18 cellular contexts compared by ENCODE assay signal in genomic region chr10:34205452-34205851, GRCh38.
A peak's percentile ranks its signal among the peaks of the same experiment; 100 is the strongest.
DNase-seq lines count a peak whose midpoint lies in the region; TF ChIP-seq lines count a peak whose summit lies in the region.
"Had no signal": no experiment of that assay in that cellular context is flagged by ENCODE, and none has a peak within 500 bp of the region (broad histone marks: within the 10 kb centered on the region; RNA-seq: fewer than 3 reads in every experiment).

No MANE protein-coding gene starts in this region.

- H3K23ac ChIP-seq in H9 (ENCODE audit: insufficient read length, low read depth, low read length): no peak overlapping the region

- H3K4me3 Mint-ChIP-seq in Caco-2 (ENCODE audit: unreplicated experiment) (no peak overlapping the region), H9 (no peak overlapping the region)
- H3K4me3 Mint-ChIP-seq: central memory CD8-positive, alpha-beta T cell had no signal

- peaks cover 35% of the 10 kb centered on the region for H3K4me1 Mint-ChIP-seq in Caco-2 (ENCODE audit: low read depth, unreplicated experiment)
- H3K4me1 Mint-ChIP-seq in H9: peaks cover 22 to 29% of the 10 kb centered on the region in 2 experiments
- H3K4me1 Mint-ChIP-seq: central memory CD8-positive, alpha-beta T cell had no signal

- H3K9ac ChIP-seq in H9 (ENCODE audit: extremely low read depth, insufficient read length, low read length): no peak overlapping the region

- H3K4me1 ChIP-seq in Caco-2: peaks cover 23% of the 10 kb centered on the region
- H3K4me1 ChIP-seq in H9 (ENCODE audit: insufficient read depth, low read length): no peaks in the 10 kb centered on the region; the same call in 1 of the 2 replicates
- H3K4me1 ChIP-seq in SJCRH30: peaks cover 12% of the 10 kb centered on the region

- H3K23me2 ChIP-seq in H9 (ENCODE audit: insufficient read length, low read depth, low read length, poor library complexity, severe bottlenecking): no peaks in the 10 kb centered on the region

- 0 out of 2 replicates have a peak, but pooled peaks cover 1% of the 10 kb centered on the region for H3K36me3 ChIP-seq in Caco-2 (ENCODE audit: control insufficient read depth, insufficient read depth, low read length)
- H3K36me3 ChIP-seq in SJCRH30: no peaks in the 10 kb centered on the region
- H3K36me3 ChIP-seq: ovary, thoracic aorta had no signal

- intact Hi-C loops in Caco-2 (cut with micrococcal nuclease; ENCODE audit: unreplicated experiment): no loop called here

- H3K27ac Mint-ChIP-seq in Caco-2 (ENCODE audit: unreplicated experiment) (peak overlapping the region; percentile 19), H9 (peak overlapping the region in 2 of 3 experiments; percentile 29 to 69; a peak in 2 of 7 replicates)
- H3K27ac Mint-ChIP-seq: activated T-helper 2 cell treated with anti-CD3 and anti-CD28 coated beads, Interferon-gamma antibody, Interleukin-2, Interleukin-4, amounts not matched to agents 10 μg/mL and 5 μg/mL and 100 μg/mL, durations not matched to agents 14 hours and 24 hours and 36 hours had no signal

- H3K79me2 ChIP-seq in H9 (ENCODE audit: insufficient read depth, low read length): no peaks in the 10 kb centered on the region

- no peak overlapping the region for H4K5ac ChIP-seq in H9 (ENCODE audit: insufficient read length, low read depth, low read length)

- no peaks in the 10 kb centered on the region for H3K36me3 Mint-ChIP-seq in Caco-2 (ENCODE audit: insufficient read depth, unreplicated experiment)
- peaks cover 1 to 11% (median 5%) of the 10 kb centered on the region in 3 experiments; a peak in 4 of 7 replicates for H3K36me3 Mint-ChIP-seq in H9 (ENCODE audit: insufficient read depth in 1 of 3, low read depth in 3 of 3)

- H3K79me1 ChIP-seq in H9 (ENCODE audit: insufficient read depth, low read depth, low read length, poor library complexity, severe bottlenecking): no peaks in the 10 kb centered on the region

- no TSS peak for BruUV-seq in Caco-2 (replicated peaks; lab: Mats Ljungman, UMichigan)

- no peak overlapping the region for H2BK20ac ChIP-seq in H9 (ENCODE audit: low read depth, low read length, poor library complexity, severe bottlenecking)

- no peak overlapping the region for H2BK5ac ChIP-seq in H9 (ENCODE audit: insufficient read length, low read length)

- H3K27me3 Mint-ChIP-seq in Caco-2 (ENCODE audit: insufficient read depth, unreplicated experiment): no peaks in the 10 kb centered on the region
- no peaks in the 10 kb centered on the region for H3K27me3 Mint-ChIP-seq in H9 (ENCODE audit: low read depth)

- WGBS in H9 (ENCODE audit: extremely low coverage, insufficient read length, low lambda C conversion rate): no CpG with 5 or more reads among the region's 5 CpGs

- no peak overlapping the region for H4K8ac ChIP-seq in H9 (replicated peaks; ENCODE audit: insufficient read length, low read depth, low read length)

- H3K27ac ChIP-seq in H9 (ENCODE audit: insufficient read length, low read depth, low read length): no peak overlapping the region
- no peak overlapping the region for H3K27ac ChIP-seq in SJCRH30
- H3K27ac ChIP-seq: ovary, thoracic aorta had no signal

- H3K27me3 ChIP-seq in Caco-2 (replicated peaks; ENCODE audit: control insufficient read depth, insufficient read depth, low read length) (no peaks in the 10 kb centered on the region), H9 (ENCODE audit: insufficient read depth, low read length) (no peaks in the 10 kb centered on the region), SJCRH30 (no peaks in the 10 kb centered on the region)

- H4K91ac ChIP-seq in H9 (ENCODE audit: insufficient read length, low read depth, low read length): no peak overlapping the region

- POLR2A ChIA-PET in Caco-2 (lab: Charles Lee): no interaction called here

- H3K4me2 ChIP-seq in H9 (ENCODE audit: insufficient read depth, insufficient read length, low read length): no peak overlapping the region

- H2BK15ac ChIP-seq in H9 (ENCODE audit: low read depth, low read length): no peak overlapping the region

- H3K18ac ChIP-seq in H9 (ENCODE audit: insufficient read length, low read depth, low read length): no peak overlapping the region

- H3T11ph ChIP-seq in H9 (ENCODE audit: low read length): no peak overlapping the region

- no peak overlapping the region for H3K56ac ChIP-seq in H9 (ENCODE audit: insufficient read length, low read depth, low read length)

- H2BK12ac ChIP-seq in H9 (ENCODE audit: insufficient read length, low read depth, low read length): no peak overlapping the region

- no peaks in the 10 kb centered on the region for H3K9me3 Mint-ChIP-seq in Caco-2 (ENCODE audit: unreplicated experiment)
- H3K9me3 Mint-ChIP-seq in H9: peaks cover 4% of the 10 kb centered on the region in 2 experiments; a peak in 3 of 5 replicates
- H3K9me3 Mint-ChIP-seq: activated T-helper 2 cell treated with anti-CD3 and anti-CD28 coated beads, Interferon-gamma antibody, Interleukin-2, Interleukin-4, amounts not matched to agents 10 μg/mL and 5 μg/mL and 100 μg/mL, durations not matched to agents 14 hours and 24 hours and 36 hours; central memory CD8-positive, alpha-beta T cell had no signal

- no peak for TF ChIP-seq CTCF in Caco-2 (IDR thresholded peaks at IDR 0.05; ENCODE audit: insufficient read depth in 1 of 2, low read depth in 1 of 2, low read length in 1 of 2, severe bottlenecking in 1 of 2, unreplicated experiment in 1 of 2)
- TF ChIP-seq CTCF in H9 (conservative IDR thresholded peaks at IDR 0.05): no peak

- no peak overlapping the region for H3K14ac ChIP-seq in H9 (ENCODE audit: insufficient read depth, low read length)

- no peak for DNase-seq in Caco-2
- DNase-seq in H9: no peak
- DNase-seq in NOMO-1 treated with DMSO at 0.1 percent for 48 hours (lab: John Stamatoyannopoulos, UW; ENCODE audit: unreplicated experiment): peak; percentile 76
- peak; percentile 20 for DNase-seq in medulla oblongata (ENCODE audit: extremely low spot score)
- DNase-seq in activated CD4-positive, alpha-beta T cell treated with anti-CD3 and anti-CD28 coated beads for 48 hours: no peak
- no peak for DNase-seq in stimulated activated CD8-positive, alpha-beta memory T cell treated with anti-CD3 and anti-CD28 coated beads, Interleukin-4, amount 100 ng/mL, for 48 hours
- DNase-seq in SJCRH30: no peak
- DNase-seq: DMS79; effector CD4-positive, alpha-beta T cell; mucosa of descending colon; NCI-H510A treated with DMSO at 0.1 percent for 48 hours; ovary; small intestine; stimulated activated CD4-positive, alpha-beta T cell treated with anti-CD3 and anti-CD28 coated beads, Interleukin-4, amount 100 ng/mL, for 4 hours; SW 1271 had no signal

- no peak overlapping the region for H3K4ac ChIP-seq in H9 (ENCODE audit: low read depth, low read length)

- H4K20me1 ChIP-seq in H9 (ENCODE audit: control insufficient read depth, insufficient read depth, insufficient read length): no peaks in the 10 kb centered on the region

- CTCF ChIA-PET in Caco-2 (lab: Charles Lee): interaction anchor here (1.2 kb wide), 1 partner anchor 27 kb away, joined by 3 read pairs; no protein-coding TSS in a partner anchor

- no peak overlapping the region for H2BK120ac ChIP-seq in H9 (ENCODE audit: low read depth, low read length, poor library complexity, severe bottlenecking)

- no peak overlapping the region for H2AK5ac ChIP-seq in H9 (ENCODE audit: insufficient read length, low read length)

- no peak overlapping the region for H2AFZ ChIP-seq in H9 (ENCODE audit: low read length)

- no peak overlapping the region for H3K4me3 ChIP-seq in Caco-2 (ENCODE audit: low read depth, low read length)
- H3K4me3 ChIP-seq in SJCRH30: no peak overlapping the region
- H3K4me3 ChIP-seq: mucosa of descending colon, ovary, thoracic aorta had no signal

- H3K9me3 ChIP-seq in Caco-2 (no peaks in the 10 kb centered on the region), H9 (ENCODE audit: control insufficient read depth, low read depth, low read length) (no peaks in the 10 kb centered on the region), SJCRH30 (replicated peaks) (no peaks in the 10 kb centered on the region)
- H3K9me3 ChIP-seq: mucosa of descending colon, ovary, thoracic aorta had no signal

Comparison
In these comparisons a context has a peak if more than half of its experiments do, and no peak if none do; other contexts are left out.
1. DNase-seq: peak in NOMO-1 treated with DMSO at 0.1 percent for 48 hours (single experiment) and medulla oblongata (single experiment); none in Caco-2 (0 of 2), H9 (single experiment), activated CD4-positive, alpha-beta T cell treated with anti-CD3 and anti-CD28 coated beads for 48 hours (single experiment), stimulated activated CD8-positive, alpha-beta memory T cell treated with anti-CD3 and anti-CD28 coated beads, Interleukin-4, amount 100 ng/mL, for 48 hours (single experiment) and SJCRH30 (0 of 2).